In genomic region chr12:47190271-47190750, GRCh38 we compare ENCODE assay signal across 8 cellular contexts.
A peak's percentile ranks its signal among the peaks of the same experiment; 100 is the strongest.
DNase-seq lines count a peak whose midpoint lies in the region; ATAC-seq and TF ChIP-seq lines count a peak whose summit lies in the region.

No MANE protein-coding gene starts in this region.

- DNase-seq in AG20443 (ENCODE audit: low spot score) (peak; percentile 22), GM23338 (ENCODE audit: low spot score) (no peak), T-helper 17 cell (no peak), foreskin fibroblast (peak; percentile 8 to 24), neuronal stem cell (ENCODE audit: low spot score) (no peak), cerebellar nuclear complex (lab: John Stamatoyannopoulos, UW) (no peak)

- ATAC-seq in GM23338 (no peak), T-helper 17 cell (no peak), GM19452 (IDR thresholded peaks at IDR 0.05; ENCODE audit: unreplicated experiment) (no peak), GM21367 (IDR thresholded peaks at IDR 0.05; ENCODE audit: unreplicated experiment) (no peak)

- H4K8ac ChIP-seq in neuronal stem cell (ENCODE audit: low read depth, low read length): no peak overlapping the region

- no peak overlapping the region for H4K91ac ChIP-seq in neuronal stem cell (ENCODE audit: low read depth, low read length, poor library complexity)

- no peak overlapping the region for H2BK5ac ChIP-seq in neuronal stem cell (ENCODE audit: low read length)

- H3K9me3 Mint-ChIP-seq in GM23338: no peaks in the 10 kb centered on the region

- H3K9ac ChIP-seq in neuronal stem cell (ENCODE audit: low read depth, low read length, poor library complexity): no peak overlapping the region

- H3K79me2 ChIP-seq in GM23338 (replicated peaks; ENCODE audit: insufficient read depth): no peaks in the 10 kb centered on the region

- WGBS in neuronal stem cell (ENCODE audit: extremely low coverage in 2 of 2, insufficient read length in 2 of 2, insufficient replicate concordance in 1 of 2), 2 donors: no CpG with 5 or more reads among the region's 3 CpGs

- no peaks in the 10 kb centered on the region for H3F3A ChIP-seq in GM23338 (replicated peaks; ENCODE audit: low read depth)

- no peaks in the 10 kb centered on the region for H3K27me3 ChIP-seq in GM23338 (ENCODE audit: insufficient read depth)
- H3K27me3 ChIP-seq in neuronal stem cell (ENCODE audit: control insufficient read depth in 3 of 3, insufficient read depth in 3 of 3, low read depth in 1 of 3, low read length in 3 of 3): no peaks in the 10 kb centered on the region

- no peak overlapping the region for H3K27ac Mint-ChIP-seq in GM23338
- H3K27ac Mint-ChIP-seq in T-helper 17 cell: peak overlapping the region; percentile 75

- H3K18ac ChIP-seq in neuronal stem cell (ENCODE audit: low read length): no peak overlapping the region

- no peak for TF ChIP-seq CTCF in GM23338 (conservative IDR thresholded peaks at IDR 0.05; ENCODE audit: low read depth in 2 of 2)
- TF ChIP-seq CTCF in foreskin fibroblast (IDR thresholded peaks at IDR 0.05; ENCODE audit: low read depth, low read length): no peak

- peak overlapping the region; percentile 44; the same call in 1 of the 2 replicates for H3K4me2 ChIP-seq in GM23338
- no peak overlapping the region for H3K4me2 ChIP-seq in neuronal stem cell (ENCODE audit: insufficient read depth, low read length, poor library complexity, severe bottlenecking)

- H3K4ac ChIP-seq in neuronal stem cell (ENCODE audit: low read length): no peak overlapping the region

- no peaks in the 10 kb centered on the region for H3K79me1 ChIP-seq in neuronal stem cell (ENCODE audit: low read depth, low read length)

- no peak overlapping the region for H2BK12ac ChIP-seq in neuronal stem cell (ENCODE audit: low read length)

- H3K4me1 Mint-ChIP-seq in GM23338 (peaks cover 46% of the 10 kb centered on the region), T-helper 17 cell (peaks cover 63% of the 10 kb centered on the region)

- no peak overlapping the region for H2AK5ac ChIP-seq in neuronal stem cell (ENCODE audit: low read depth, low read length)

- H2AFZ ChIP-seq in GM23338 (peak overlapping the region; percentile 78; the same call in 1 of the 2 replicates), neuronal stem cell (ENCODE audit: low read length) (no peak overlapping the region)

- H4K20me1 ChIP-seq in GM23338 (replicated peaks; ENCODE audit: insufficient read depth): no peaks in the 10 kb centered on the region

- no peak overlapping the region for H3K4me3 ChIP-seq in GM23338
- H3K4me3 ChIP-seq in foreskin fibroblast (ENCODE audit: low read depth in 1 of 2, low read length in 2 of 2): no peak overlapping the region
- no peak overlapping the region for H3K4me3 ChIP-seq in neuronal stem cell (ENCODE audit: low read length in 2 of 2)

- H2BK120ac ChIP-seq in neuronal stem cell (ENCODE audit: low read depth, low read length): no peak overlapping the region

- H3K4me1 ChIP-seq in GM23338 (ENCODE audit: insufficient read depth) (peaks cover 5% of the 10 kb centered on the region), neuronal stem cell (ENCODE audit: control insufficient read depth in 2 of 2, insufficient read depth in 1 of 2, low read depth in 1 of 2, low read length in 2 of 2) (peaks cover 0 to 15% of the 10 kb centered on the region in 2 donors)

- H2BK15ac ChIP-seq in neuronal stem cell (ENCODE audit: low read length): no peak overlapping the region

- H3K36me3 ChIP-seq in GM23338 (ENCODE audit: insufficient read depth): no peaks in the 10 kb centered on the region
- H3K36me3 ChIP-seq in neuronal stem cell (replicated peaks in 1 of 2; ENCODE audit: control insufficient read depth in 2 of 2, insufficient read depth in 2 of 2, low read length in 2 of 2): no peaks in the 10 kb centered on the region

- peaks cover 4% of the 10 kb centered on the region; the same call in 1 of the 2 replicates for H3K9me2 ChIP-seq in GM23338 (ENCODE audit: insufficient read depth)

- H3K9me3 ChIP-seq in T-helper 17 cell (ENCODE audit: control insufficient read depth, low read length, poor library complexity, severe bottlenecking) (no peaks in the 10 kb centered on the region), neuronal stem cell (replicated peaks in 1 of 2; ENCODE audit: control insufficient read depth in 2 of 2, insufficient read depth in 1 of 2, low read depth in 1 of 2, low read length in 2 of 2) (no peaks in the 10 kb centered on the region)

- H3K4me3 Mint-ChIP-seq in GM23338: no peak overlapping the region
- H3K4me3 Mint-ChIP-seq in T-helper 17 cell: peak overlapping the region; percentile 67

- no peak overlapping the region for H3K23ac ChIP-seq in neuronal stem cell (ENCODE audit: low read depth, low read length, poor library complexity)

- H3K27me3 Mint-ChIP-seq in GM23338 (ENCODE audit: insufficient read depth, low read depth, poor library complexity): peaks cover 11% of the 10 kb centered on the region
- H3K27me3 Mint-ChIP-seq in T-helper 17 cell: no peaks in the 10 kb centered on the region

- H3K27ac ChIP-seq in GM23338 (ENCODE audit: low read depth) (0 out of 2 replicates have a peak overlapping the region, but pooled peaks have one; percentile 16), neuronal stem cell (replicated peaks; ENCODE audit: low read length) (no peak overlapping the region)

- H3K36me3 Mint-ChIP-seq in GM23338 (ENCODE audit: low read depth) (no peaks in the 10 kb centered on the region), T-helper 17 cell (ENCODE audit: low read depth) (peaks cover 9% of the 10 kb centered on the region)

- H3K14ac ChIP-seq in neuronal stem cell (ENCODE audit: low read length): no peak overlapping the region

TF ChIP-seq in GM23338, 12 proteins besides CTCF, POLR2A, EP300 and RAD21 (continues in another document):
- TF ChIP-seq ETS1 (IDR thresholded peaks at IDR 0.05) (no peak), EZH2 (IDR thresholded peaks at IDR 0.05; ENCODE audit: low read depth, unreplicated experiment) (no peak), ZNF331 (CRISPR knock-in tag; IDR thresholded peaks at IDR 0.05; ENCODE audit: low read depth) (no peak), NANOG (IDR thresholded peaks at IDR 0.05; ENCODE audit: borderline replicate concordance) (no peak), REST (IDR thresholded peaks at IDR 0.05; ENCODE audit: unreplicated experiment) (no peak), STAT1 (IDR thresholded peaks at IDR 0.05; ENCODE audit: unreplicated experiment) (no peak), CREB1 (CRISPR knock-in tag; IDR thresholded peaks at IDR 0.05; ENCODE audit: low read depth) (no peak)

Comparison
In these comparisons a context has a peak if more than half of its experiments do, and no peak if none do; other contexts are left out.
1. DNase-seq: peak in AG20443 (single experiment) and foreskin fibroblast (2 of 2); none in GM23338 (single experiment), T-helper 17 cell (0 of 3), neuronal stem cell (single experiment) and cerebellar nuclear complex (0 of 2).